Comparison of ENCODE assay signal across 1 cellular context in genomic region chr13:32165791-32166190, GRCh38.
TF ChIP-seq lines count a peak whose summit lies in the region.

No MANE protein-coding gene starts in this region.

TF ChIP-seq in HepG2, 621 proteins besides CTCF, POLR2A, EP300 and RAD21 (continued from another document):
- TF ChIP-seq ZNF687 (CRISPR knock-in tag; IDR thresholded peaks at IDR 0.05): peak; percentile 23; the same call in 1 of the 2 replicates
- no peak for TF ChIP-seq LCORL (IDR thresholded peaks at IDR 0.05)
- no peak for TF ChIP-seq LCORL (CRISPR knock-in tag; IDR thresholded peaks at IDR 0.05)
- no peak for TF ChIP-seq ZSCAN9 (CRISPR knock-in tag; IDR thresholded peaks at IDR 0.05; ENCODE audit: borderline replicate concordance)
- TF ChIP-seq GLMP (CRISPR knock-in tag; IDR thresholded peaks at IDR 0.05; ENCODE audit: borderline replicate concordance): no peak
- TF ChIP-seq HNRNPUL1 (IDR thresholded peaks at IDR 0.05; ENCODE audit: low read depth, low read length): no peak
